ENCODE assay signal across 16 cellular contexts in genomic region chr7:121485457-121486243, GRCh38.
DNase-seq lines count a peak whose midpoint lies in the region; ATAC-seq, FAIRE-seq and TF ChIP-seq lines count a peak whose summit lies in the region.
"Had no signal": no experiment of that assay in that cellular context is flagged by ENCODE, and none has a peak within 500 bp of the region (broad histone marks: within the 10 kb centered on the region; RNA-seq: fewer than 3 reads in every experiment).

No MANE protein-coding gene starts in this region.

- H3K36me3 ChIP-seq in suprapubic skin: no peaks in the 10 kb centered on the region
- H3K36me3 ChIP-seq: spleen had no signal

- no peak for ATAC-seq in T-helper 17 cell
- ATAC-seq: esophagus mucosa had no signal

- H3K27me3 ChIP-seq in dorsolateral prefrontal cortex (no peaks in the 10 kb centered on the region), suprapubic skin (no peaks in the 10 kb centered on the region)
- H3K27me3 ChIP-seq: spleen had no signal

- TF ChIP-seq EP300 in suprapubic skin (IDR thresholded peaks at IDR 0.05): no peak

- WGBS in suprapubic skin: 26% methylated on average over 7 of the region's 7 CpGs

- H3K36me3 Mint-ChIP-seq in activated CD4-positive, alpha-beta T cell treated with anti-CD3 and anti-CD28 coated beads, Interleukin-2, amount 10 ng/mL, durations not matched to agents 24 days and 14 days (ENCODE audit: low read depth): no peaks in the 10 kb centered on the region
- H3K36me3 Mint-ChIP-seq in T-helper 17 cell (ENCODE audit: low read depth): no peaks in the 10 kb centered on the region
- H3K36me3 Mint-ChIP-seq: activated CD4-positive, alpha-beta memory T cell treated with anti-CD3 and anti-CD28 coated beads for 36 hours; naive B cell; type B pancreatic cell had no signal

- TF ChIP-seq CTCF in dorsolateral prefrontal cortex (IDR thresholded peaks at IDR 0.05 in 54 of 56, conservative IDR thresholded peaks at IDR 0.05 in 2 of 56; ENCODE audit: low read depth in 1 of 56, partially characterized antibody in 56 of 56): no peak
- TF ChIP-seq CTCF in suprapubic skin (IDR thresholded peaks at IDR 0.05): no peak

- peak overlapping the region in 32 of 59 donors; percentile 8 to 70 (median 37) for H3K27ac ChIP-seq in dorsolateral prefrontal cortex
- peak overlapping the region; percentile 48 for H3K27ac ChIP-seq in suprapubic skin
- H3K27ac ChIP-seq: 22Rv1, PC-9, spleen had no signal

- no peaks in the 10 kb centered on the region for H3K9me3 Mint-ChIP-seq in activated CD4-positive, alpha-beta T cell treated with anti-CD3 and anti-CD28 coated beads, Interleukin-2, amount 10 ng/mL, durations not matched to agents 24 days and 14 days
- H3K9me3 Mint-ChIP-seq: activated CD4-positive, alpha-beta memory T cell treated with anti-CD3 and anti-CD28 coated beads for 36 hours; naive B cell had no signal

- DNase-seq in NCI-H2171 treated with DMSO at 0.1 percent for 48 hours (lab: John Stamatoyannopoulos, UW): peak; percentile 9
- no peak for DNase-seq in NCI-H2171 (lab: John Stamatoyannopoulos, UW)
- DNase-seq in dorsolateral prefrontal cortex: peak; percentile 20 to 73 (median 63)
- DNase-seq in medulla oblongata (ENCODE audit: extremely low spot score): peak; percentile 76
- DNase-seq in suprapubic skin (ENCODE audit: low spot score in 2 of 2): no peak
- no peak for DNase-seq in activated CD4-positive, alpha-beta T cell treated with anti-CD3 and anti-CD28 coated beads, Interleukin-2, amount 10 ng/mL, durations not matched to agents 24 days and 14 days
- DNase-seq in urothelium cell line (ENCODE audit: low spot score): no peak
- no peak for DNase-seq in T-helper 17 cell
- DNase-seq: activated CD4-positive, alpha-beta memory T cell treated with anti-CD3 and anti-CD28 coated beads for 36 hours; activated gamma-delta T cell; naive B cell; PC-9; spleen had no signal

- TF ChIP-seq POLR2A in suprapubic skin (IDR thresholded peaks at IDR 0.05): no peak

- peaks cover 24% of the 10 kb centered on the region for H3K4me1 ChIP-seq in suprapubic skin

- H3K27me3 Mint-ChIP-seq in activated CD4-positive, alpha-beta T cell treated with anti-CD3 and anti-CD28 coated beads, Interleukin-2, amount 10 ng/mL, durations not matched to agents 24 days and 14 days: no peaks in the 10 kb centered on the region
- peaks cover 6% of the 10 kb centered on the region for H3K27me3 Mint-ChIP-seq in T-helper 17 cell
- H3K27me3 Mint-ChIP-seq: type B pancreatic cell had no signal

- no peak for FAIRE-seq in urothelium cell line (lab: Jason Lieb, UNC)

- H3K4me3 ChIP-seq in dorsolateral prefrontal cortex: no peak overlapping the region
- H3K4me3 ChIP-seq in suprapubic skin: no peak overlapping the region
- H3K4me3 ChIP-seq: PC-9, spleen had no signal

- no peak overlapping the region for H3K4me3 Mint-ChIP-seq in activated CD4-positive, alpha-beta T cell treated with anti-CD3 and anti-CD28 coated beads, Interleukin-2, amount 10 ng/mL, durations not matched to agents 24 days and 14 days
- no peak overlapping the region for H3K4me3 Mint-ChIP-seq in T-helper 17 cell
- H3K4me3 Mint-ChIP-seq: activated CD4-positive, alpha-beta memory T cell treated with anti-CD3 and anti-CD28 coated beads for 36 hours; naive B cell; type B pancreatic cell had no signal

- H3K27ac Mint-ChIP-seq in activated CD4-positive, alpha-beta T cell treated with anti-CD3 and anti-CD28 coated beads, Interleukin-2, amount 10 ng/mL, durations not matched to agents 24 days and 14 days: no peak overlapping the region
- H3K27ac Mint-ChIP-seq in T-helper 17 cell: no peak overlapping the region
- H3K27ac Mint-ChIP-seq: activated CD4-positive, alpha-beta memory T cell treated with anti-CD3 and anti-CD28 coated beads for 36 hours; type B pancreatic cell had no signal

- intact Hi-C loops in dorsolateral prefrontal cortex (cut with DNase I): no loop called here
- intact Hi-C loops in activated CD4-positive, alpha-beta T cell treated with anti-CD3 and anti-CD28 coated beads, Interleukin-2, amount 10 ng/mL, durations not matched to agents 24 days and 14 days (cut with micrococcal nuclease): no loop called here

- H3K9me3 ChIP-seq in suprapubic skin (no peaks in the 10 kb centered on the region), T-helper 17 cell (ENCODE audit: control insufficient read depth, low read length, poor library complexity, severe bottlenecking) (no peaks in the 10 kb centered on the region)
- H3K9me3 ChIP-seq: spleen had no signal

- peaks cover 6% of the 10 kb centered on the region for H3K4me1 Mint-ChIP-seq in activated CD4-positive, alpha-beta T cell treated with anti-CD3 and anti-CD28 coated beads, Interleukin-2, amount 10 ng/mL, durations not matched to agents 24 days and 14 days
- peaks cover 9% of the 10 kb centered on the region for H3K4me1 Mint-ChIP-seq in T-helper 17 cell

Comparison
In these comparisons a context has a peak if more than half of its experiments do, and no peak if none do; other contexts are left out.
1. DNase-seq: peak in NCI-H2171 treated with DMSO at 0.1 percent for 48 hours (single experiment), dorsolateral prefrontal cortex (10 of 10) and medulla oblongata (single experiment); none in NCI-H2171 (single experiment), suprapubic skin (0 of 2), activated CD4-positive, alpha-beta T cell treated with anti-CD3 and anti-CD28 coated beads, Interleukin-2, amount 10 ng/mL, durations not matched to agents 24 days and 14 days (single experiment), urothelium cell line (single experiment) and T-helper 17 cell (0 of 3).